9 cellular contexts compared by ENCODE assay signal in the genomic region with DNA sequence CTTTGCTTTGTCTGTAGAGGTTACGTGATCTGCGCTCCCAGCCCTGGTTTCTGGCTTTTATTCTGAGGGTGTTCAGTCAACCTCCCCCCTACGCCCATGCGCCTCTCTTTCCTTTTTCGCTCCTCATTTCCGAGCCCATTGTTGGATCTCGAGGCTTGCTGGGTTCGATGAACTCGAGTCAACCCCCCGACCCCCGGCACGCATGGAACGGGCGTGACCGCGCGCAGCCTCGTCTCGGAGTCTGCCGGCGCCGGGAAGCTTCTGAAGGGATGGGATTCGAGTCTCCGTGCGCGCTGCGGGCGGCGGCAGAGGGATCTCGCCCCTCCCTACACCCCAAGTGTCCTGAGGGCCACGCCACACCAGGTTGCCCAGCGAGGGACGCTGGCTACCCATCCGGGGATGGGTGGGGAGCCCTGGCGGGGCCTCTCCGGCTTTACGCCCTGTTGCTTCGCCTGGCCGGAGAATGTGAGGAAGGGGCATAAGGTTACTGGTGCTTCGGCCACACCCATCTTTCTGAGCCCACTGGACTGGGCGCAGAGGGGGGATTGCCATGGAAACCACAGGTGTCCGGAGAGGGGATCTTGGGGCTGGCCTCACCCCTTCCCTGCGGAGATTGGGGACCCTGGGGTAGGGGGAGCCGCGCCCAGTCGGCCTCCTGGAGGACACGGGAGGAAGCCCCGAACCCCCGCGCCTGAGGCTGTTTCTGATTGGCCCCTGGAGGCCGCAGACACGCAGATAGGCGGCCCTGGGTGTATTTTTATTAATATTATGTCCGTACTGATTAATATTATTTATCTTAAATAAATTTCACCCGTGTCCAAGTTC. TPM values are rescaled to one million over a fixed set of nuclear protein-coding genes. Genes with fewer than 3 reads are reported as not detected.
DNase-seq lines count a peak whose midpoint lies in the region; ATAC-seq and TF ChIP-seq lines count a peak whose summit lies in the region.
"Had no signal": no experiment of that assay in that cellular context is flagged by ENCODE, and none has a peak within 500 bp of the region (broad histone marks: within the 10 kb centered on the region; RNA-seq: fewer than 3 reads in every experiment).

No MANE protein-coding gene starts in this region.

- H3K27me3 Mint-ChIP-seq in CD4-positive, alpha-beta T cell: peaks cover 43% of the 10 kb centered on the region

- H3K36me3 ChIP-seq in HUES48 (ENCODE audit: control insufficient read depth, insufficient read depth, low read length): no peaks in the 10 kb centered on the region
- H3K36me3 ChIP-seq in neuron (ENCODE audit: insufficient read depth, low read length): no peaks in the 10 kb centered on the region

- H3K9ac ChIP-seq in HUES48 (ENCODE audit: low read depth, low read length): no peak overlapping the region

- no peak for ATAC-seq in CD4-positive, alpha-beta T cell (ENCODE audit: poor library complexity)
- ATAC-seq in HG02884 (IDR thresholded peaks at IDR 0.05; ENCODE audit: unreplicated experiment) (no peak), GM19351 (IDR thresholded peaks at IDR 0.05; ENCODE audit: unreplicated experiment) (no peak)
- ATAC-seq: activated CD4-positive, CD25-positive, alpha-beta regulatory T cell treated with anti-CD3 and anti-CD28 coated beads, Interleukin-2, amount 50 U/mL, for 24 hours had no signal

- no peaks in the 10 kb centered on the region; the same call in 1 of the 2 replicates for H3K4me1 ChIP-seq in HUES48 (ENCODE audit: control insufficient read depth, insufficient read depth, low read length)
- peaks cover 16% of the 10 kb centered on the region for H3K4me1 ChIP-seq in neuron (ENCODE audit: insufficient read depth, low read length)

- no peak overlapping the region for H3K27ac Mint-ChIP-seq in CD4-positive, alpha-beta T cell

- peak overlapping the region; percentile 99 for H2AFZ ChIP-seq in neuron (ENCODE audit: low read depth, low read length)

- intact Hi-C loops in CD4-positive, alpha-beta T cell (cut with DNase I, micrococcal nuclease): no loop called here

- CTCF ChIA-PET in CD4-positive, alpha-beta T cell (lab: Charles Lee): no interaction called here

- H3K27ac ChIP-seq in CD4-positive, alpha-beta T cell (ENCODE audit: low read depth, low read length): no peak overlapping the region
- H3K27ac ChIP-seq in HUES48 (ENCODE audit: low read depth, low read length): no peak overlapping the region

- DNase-seq in CD4-positive, alpha-beta T cell: no peak
- DNase-seq in choroid plexus epithelial cell (ENCODE audit: low read depth): peak; percentile 8
- DNase-seq in NOMO-1 treated with dmso at 0.1 percent for 144 hours (lab: John Stamatoyannopoulos, UW; ENCODE audit: unreplicated experiment): no peak
- DNase-seq in stimulated activated CD4-positive, alpha-beta T cell treated with anti-CD3 and anti-CD28 coated beads, Interleukin-4, amount 100 ng/mL, for 24 hours: no peak

- peaks cover 55% of the 10 kb centered on the region for H3K27me3 ChIP-seq in CD4-positive, alpha-beta T cell (ENCODE audit: control insufficient read depth, insufficient read depth, low read length)
- H3K27me3 ChIP-seq in HUES48 (ENCODE audit: control insufficient read depth, insufficient read depth, low read length) (peaks cover 90% of the 10 kb centered on the region), neuron (ENCODE audit: insufficient read depth, low read length) (peaks cover 58% of the 10 kb centered on the region)

- H3K9me3 ChIP-seq in CD4-positive, alpha-beta T cell (ENCODE audit: control insufficient read depth, low read length): no peaks in the 10 kb centered on the region
- H3K9me3 ChIP-seq in HUES48 (ENCODE audit: control insufficient read depth, insufficient read depth, low read length): no peaks in the 10 kb centered on the region
- H3K9me3 ChIP-seq in neuron (ENCODE audit: low read length): no peaks in the 10 kb centered on the region

- H3K4me1 Mint-ChIP-seq in CD4-positive, alpha-beta T cell (ENCODE audit: low read depth): peaks cover 19% of the 10 kb centered on the region

- no peaks in the 10 kb centered on the region for H3K36me3 Mint-ChIP-seq in CD4-positive, alpha-beta T cell (ENCODE audit: low read depth)

- H3K4me3 Mint-ChIP-seq in CD4-positive, alpha-beta T cell: peak overlapping the region; percentile 89

- H3K4me3 ChIP-seq in HUES48 (ENCODE audit: low read depth, low read length) (peak overlapping the region; percentile 70), choroid plexus epithelial cell (ENCODE audit: low read depth, low read length) (no peak overlapping the region), neuron (ENCODE audit: low read length) (peak overlapping the region; percentile 66)

- H3K9me3 Mint-ChIP-seq in CD4-positive, alpha-beta T cell: no peaks in the 10 kb centered on the region

- POLR2A ChIA-PET in CD4-positive, alpha-beta T cell (lab: Charles Lee): no interaction called here

- TF ChIP-seq CTCF in CD4-positive, alpha-beta T cell (IDR thresholded peaks at IDR 0.05): no peak
- no peak for TF ChIP-seq CTCF in choroid plexus epithelial cell (conservative IDR thresholded peaks at IDR 0.05; ENCODE audit: low read depth, low read length)

RNA-seq across cellular contexts. Expression of a gene that starts 1.8 kb away (rescaled TPM):
- under 1 TPM; 0.41 to 0.53 TPM for total RNA-seq in CD4-positive, alpha-beta T cell

RNA-seq across cellular contexts. Expression of a gene that starts 51.5 kb away (rescaled TPM):
- not detected for total RNA-seq in CD4-positive, alpha-beta T cell
